9 cellular contexts compared by ENCODE assay signal in genomic region chr2:177489719-177490301, GRCh38.
DNase-seq lines count a peak whose midpoint lies in the region; ATAC-seq, FAIRE-seq and TF ChIP-seq lines count a peak whose summit lies in the region.
"Had no signal": no experiment of that assay in that cellular context is flagged by ENCODE, and none has a peak within 500 bp of the region (broad histone marks: within the 10 kb centered on the region; RNA-seq: fewer than 3 reads in every experiment).

No MANE protein-coding gene starts in this region.

- H3K27ac ChIP-seq in vagina: no peak overlapping the region

- no peak for ATAC-seq in stimulated activated naive CD8-positive, alpha-beta T cell treated with anti-CD3 and anti-CD28 coated beads, Interleukin-15, Interleukin-2, amounts not matched to agents 100 U/mL and 50 U/mL, for 24 hours

- intact Hi-C loops in vagina (cut with DNase I): no loop called here

- TF ChIP-seq POLR2A in vagina (IDR thresholded peaks at IDR 0.05): no peak

- H3K36me3 ChIP-seq in vagina: no peaks in the 10 kb centered on the region

- in situ Hi-C loops in KBM-7 (cut with MboI; ENCODE audit: low pct_unique_long_range_greater_than_20kb, low sequenced_read_pairs): no loop called here

- DNase-seq in D341Med (ENCODE audit: low spot score) (peak; percentile 36), KBM-7 (peak; percentile 21), iPS-NIHi7 (ENCODE audit: extremely low spot score) (peak; percentile 33), vagina (ENCODE audit: extremely low spot score in 2 of 2) (no peak), NCI-H1436 (lab: John Stamatoyannopoulos, UW) (no peak)
- DNase-seq in activated T-cell treated with anti-CD3 and anti-CD28 coated beads, Interleukin-2, amount 50 U/mL, for 1 hour: no peak
- no peak for DNase-seq in stimulated activated naive CD8-positive, alpha-beta T cell treated with anti-CD3 and anti-CD28 coated beads, Interleukin-15, Interleukin-2, amounts not matched to agents 100 U/mL and 50 U/mL, for 24 hours

- H3K4me3 ChIP-seq in vagina: no peak overlapping the region
- H3K4me3 ChIP-seq: lung had no signal

- H3K27me3 ChIP-seq in vagina: no peaks in the 10 kb centered on the region

- H3K9me3 ChIP-seq in vagina: no peaks in the 10 kb centered on the region

- H3K4me1 ChIP-seq in vagina: no peaks in the 10 kb centered on the region

- TF ChIP-seq CTCF in vagina (IDR thresholded peaks at IDR 0.05): peak in 2 of 3 experiments; percentile 32 to 46

- FAIRE-seq in TTC549 (lab: Jason Lieb, UNC): peak; percentile 98

Comparison
In these comparisons a context has a peak if more than half of its experiments do, and no peak if none do; other contexts are left out.
1. DNase-seq: peak in D341Med (single experiment), KBM-7 (single experiment) and iPS-NIHi7 (single experiment); none in vagina (0 of 2), activated T-cell treated with anti-CD3 and anti-CD28 coated beads, Interleukin-2, amount 50 U/mL, for 1 hour (single experiment), NCI-H1436 (single experiment) and stimulated activated naive CD8-positive, alpha-beta T cell treated with anti-CD3 and anti-CD28 coated beads, Interleukin-15, Interleukin-2, amounts not matched to agents 100 U/mL and 50 U/mL, for 24 hours (single experiment).